Comparison of ENCODE assay signal across 8 cellular contexts in genomic region chr5:96661841-96662724, GRCh38. TPM values are rescaled to one million over a fixed set of nuclear protein-coding genes. Genes with fewer than 3 reads are reported as not detected.
DNase-seq lines count a peak whose midpoint lies in the region; ATAC-seq and TF ChIP-seq lines count a peak whose summit lies in the region.

Gene CAST (plus strand): TSS chr5:96662376. CDS start chr5:96662423, 47 bp downstream.

- H3K4me2 ChIP-seq in OCI-LY7 (ENCODE audit: low read length), result peak within 1 kb of the TSS; percentile 85

- TF ChIP-seq CTCF in OCI-LY7 (conservative IDR thresholded peaks at IDR 0.05; ENCODE audit: low read length), result 0 out of 2 replicates have a peak, but pooled peaks have one; percentile 27

- H3K79me2 ChIP-seq in OCI-LY7 (ENCODE audit: insufficient read depth, low read depth, low read length), result no peaks in the 10 kb centered on the region; the same call in 1 of the 2 replicates

- in situ Hi-C loops in GM18951 (cut with MboI; ENCODE audit: low sequenced_read_pairs, unreplicated experiment), result no loop called here

- H3K36me3 ChIP-seq in OCI-LY7 (ENCODE audit: insufficient read depth, low read length), result no peaks in the 10 kb centered on the region

- peak within 1 kb of the TSS; percentile 80 for H3K4me3 ChIP-seq in OCI-LY7 (ENCODE audit: low read depth, low read length, poor library complexity, severe bottlenecking)

- H3K27ac ChIP-seq in OCI-LY7 (ENCODE audit: low read depth, low read length, poor library complexity, severe bottlenecking), result peak within 1 kb of the TSS; percentile 88

- peak; percentile 54 for ATAC-seq in HG03175 (IDR thresholded peaks at IDR 0.05; ENCODE audit: unreplicated experiment)

- POLR2A ChIA-PET in OCI-LY7 (lab: Charles Lee), result interaction anchor here (0.7 to 2.5 kb wide), 12 partner anchors 10 to 538 kb away, joined by 3 to 12 read pairs (median 4); partner anchors contain the start of gene ERAP1

- intact Hi-C loops in OCI-LY7 (cut with micrococcal nuclease; ENCODE audit: unreplicated experiment), result loop anchor here (1.0 to 5.0 kb wide), 3 partner anchors 275 to 1015 kb away; partner anchors contain the start of genes LNPEP, RFESD and RIOK2

- H3K4me1 ChIP-seq in OCI-LY7 (ENCODE audit: insufficient read depth, low read length, poor library complexity, severe bottlenecking), result peaks cover 23% of the 10 kb centered on the region

- H2AFZ ChIP-seq in OCI-LY7 (ENCODE audit: low read length), result peak within 1 kb of the TSS; percentile 98

- DNase-seq in Ammon's horn (ENCODE audit: low spot score) (peak; percentile 73), OCI-LY7 (ENCODE audit: low spot score) (peak; percentile 89), activated T-cell treated with anti-CD3 and anti-CD28 coated beads for 48 hours (ENCODE audit: low read depth) (peak; percentile 77), erythroblast (lab: John Stamatoyannopoulos, UW) (peak; percentile 75 to 84), myocyte (ENCODE audit: low read depth) (peak; percentile 95)
- DNase-seq in stimulated activated CD8-positive, alpha-beta memory T cell treated with anti-CD3 and anti-CD28 coated beads, Interleukin-7, amount 100 ng/mL, for 48 hours (ENCODE audit: extremely low read depth in 1 of 2, low read depth in 1 of 2), result peak; percentile 64 to 76

- CTCF ChIA-PET in OCI-LY7 (lab: Charles Lee; ENCODE audit: unreplicated experiment), result interaction anchor here (0.9 kb wide), 1 partner anchor 22 kb away, joined by 3 read pairs; no protein-coding TSS in a partner anchor

- TF ChIP-seq POLR2A in GM18951 (IDR thresholded peaks at IDR 0.05; ENCODE audit: extremely low read depth, insufficient read depth, insufficient read length) (peak; percentile 66), erythroblast (IDR thresholded peaks at IDR 0.05; ENCODE audit: low read length) (no peak)

- BruUV-seq in OCI-LY7 (replicated peaks; lab: Mats Ljungman, UMichigan), result no TSS peak

- no peaks in the 10 kb centered on the region for H4K20me1 ChIP-seq in OCI-LY7 (ENCODE audit: insufficient read depth, low read length)

- H3K9me2 ChIP-seq in OCI-LY7 (ENCODE audit: insufficient read depth, low read length), result no peaks in the 10 kb centered on the region

- no peaks in the 10 kb centered on the region for H3K9me3 ChIP-seq in OCI-LY7 (ENCODE audit: low read length)

RNA-seq across cellular contexts. Expression of gene CAST, which starts in this region (rescaled TPM):
- 36.6 and 40.5 TPM in 2 replicates for total RNA-seq in OCI-LY7 (2014; rRNA removed; shearing (Covaris generic))
- 90.1 and 99.3 TPM in 2 replicates for total RNA-seq in OCI-LY7 (2022)
- 146 and 183 TPM in 2 replicates for total RNA-seq in myocyte
- 93.1 TPM for polyA plus RNA-seq in myocyte (2012)

Comparison
In these comparisons a context has a peak if more than half of its experiments do, and no peak if none do; other contexts are left out.
1. Peak in every context shown above with its lines: DNase-seq, ATAC-seq, H3K4me3 ChIP-seq and H3K27ac ChIP-seq.